9 cellular contexts compared by ENCODE assay signal in genomic region chr3:178170698-178171535, GRCh38.
A peak's percentile ranks its signal among the peaks of the same experiment; 100 is the strongest.
DNase-seq lines count a peak whose midpoint lies in the region; ATAC-seq and TF ChIP-seq lines count a peak whose summit lies in the region.
"Had no signal": no experiment of that assay in that cellular context is flagged by ENCODE, and none has a peak within 500 bp of the region (broad histone marks: within the 10 kb centered on the region; RNA-seq: fewer than 3 reads in every experiment).

No MANE protein-coding gene starts in this region.

- H2BK5ac ChIP-seq in mesendoderm (ENCODE audit: low read length), result no peak overlapping the region

- no peak for ATAC-seq in HG02852 (IDR thresholded peaks at IDR 0.05; ENCODE audit: unreplicated experiment)
- ATAC-seq in HG02870 (IDR thresholded peaks at IDR 0.05; ENCODE audit: unreplicated experiment), result no peak

- WGBS in mesendoderm (ENCODE audit: extremely low coverage, insufficient coverage, low lambda C conversion rate), result no CpG with 5 or more reads among the region's 4 CpGs

- H3K27me3 ChIP-seq in BLaER1 treated with 17β-estradiol and CSF1 and Interleukin-3, amounts not matched to agents 10 nM and 100 nM, result no peaks in the 10 kb centered on the region
- no peaks in the 10 kb centered on the region for H3K27me3 ChIP-seq in mesendoderm (ENCODE audit: insufficient read depth, low read length, poor library complexity)

- H4K20me1 ChIP-seq in BLaER1 treated with 17β-estradiol and CSF1 and Interleukin-3, amounts not matched to agents 10 nM and 100 nM, result no peaks in the 10 kb centered on the region

- H3K79me1 ChIP-seq in mesendoderm (ENCODE audit: low read length), result no peaks in the 10 kb centered on the region

- no peaks in the 10 kb centered on the region for H3K27me3 Mint-ChIP-seq in activated naive CD4-positive, alpha-beta T cell treated with anti-CD3 and anti-CD28 coated beads, Interleukin-2, amount 10 ng/mL, durations not matched to agents 7 days and 5 days

- CTCF ChIA-PET in activated naive CD4-positive, alpha-beta T cell treated with anti-CD3 and anti-CD28 coated beads, Interleukin-2, amount 10 ng/mL, durations not matched to agents 7 days and 5 days (lab: Charles Lee), result no interaction called here

- no peaks in the 10 kb centered on the region for H3K36me3 Mint-ChIP-seq in activated naive CD4-positive, alpha-beta T cell treated with anti-CD3 and anti-CD28 coated beads, Interleukin-2, amount 10 ng/mL, durations not matched to agents 7 days and 5 days

- DNase-seq in NCI-H526 (lab: John Stamatoyannopoulos, UW), result peak; percentile 37 to 40
- peak; percentile 98 for DNase-seq in choroid plexus epithelial cell (ENCODE audit: low read depth)
- peak; percentile 15 for DNase-seq in mesendoderm
- no peak for DNase-seq in activated naive CD4-positive, alpha-beta T cell treated with anti-CD3 and anti-CD28 coated beads, Interleukin-2, amount 10 ng/mL, durations not matched to agents 7 days and 5 days
- DNase-seq in stimulated activated naive CD4-positive, alpha-beta T cell (lab: John Stamatoyannopoulos, UW), result no peak
- DNase-seq: midbrain had no signal

- no peak overlapping the region for H3K4me3 Mint-ChIP-seq in activated naive CD4-positive, alpha-beta T cell treated with anti-CD3 and anti-CD28 coated beads, Interleukin-2, amount 10 ng/mL, durations not matched to agents 7 days and 5 days

- H3K79me2 ChIP-seq in mesendoderm (ENCODE audit: control insufficient read depth, insufficient read depth, low read length), result no peaks in the 10 kb centered on the region

- H3K9me3 ChIP-seq in BLaER1 treated with 17β-estradiol and CSF1 and Interleukin-3, amounts not matched to agents 10 nM and 100 nM (replicated peaks in 1 of 11), result no peaks in the 10 kb centered on the region

- H3K56ac ChIP-seq in mesendoderm (ENCODE audit: low read length), result no peak overlapping the region

- peaks cover 0 to 21% (median 13%) of the 10 kb centered on the region in 10 experiments; a peak in 14 of 20 replicates for H3K4me1 ChIP-seq in BLaER1 treated with 17β-estradiol and CSF1 and Interleukin-3, amounts not matched to agents 10 nM and 100 nM
- no peaks in the 10 kb centered on the region for H3K4me1 ChIP-seq in mesendoderm (ENCODE audit: control insufficient read depth, low read depth, low read length)

- no peak overlapping the region for H4K8ac ChIP-seq in mesendoderm (ENCODE audit: low read depth, low read length)

- peak overlapping the region in 6 of 11 experiments; percentile 29 to 71 (median 62); a peak in 10 of 22 replicates for H3K27ac ChIP-seq in BLaER1 treated with 17β-estradiol and CSF1 and Interleukin-3, amounts not matched to agents 10 nM and 100 nM
- no peak overlapping the region for H3K27ac ChIP-seq in mesendoderm (ENCODE audit: low read depth, low read length)

- H3K4me2 ChIP-seq in BLaER1 treated with 17β-estradiol and CSF1 and Interleukin-3, amounts not matched to agents 10 nM and 100 nM, result peak overlapping the region in 6 of 11 experiments; percentile 4 to 45 (median 28); a peak in 7 of 22 replicates
- no peak overlapping the region for H3K4me2 ChIP-seq in mesendoderm (ENCODE audit: low read length)

- H2BK15ac ChIP-seq in mesendoderm (replicated peaks; ENCODE audit: low read depth), result no peak overlapping the region

- H3K27ac Mint-ChIP-seq in activated naive CD4-positive, alpha-beta T cell treated with anti-CD3 and anti-CD28 coated beads, Interleukin-2, amount 10 ng/mL, durations not matched to agents 7 days and 5 days, result no peak overlapping the region

- H4K5ac ChIP-seq in mesendoderm (ENCODE audit: low read length), result no peak overlapping the region

- H3K9me3 Mint-ChIP-seq in activated naive CD4-positive, alpha-beta T cell treated with anti-CD3 and anti-CD28 coated beads, Interleukin-2, amount 10 ng/mL, durations not matched to agents 7 days and 5 days, result no peaks in the 10 kb centered on the region

- H3K4me1 Mint-ChIP-seq in activated naive CD4-positive, alpha-beta T cell treated with anti-CD3 and anti-CD28 coated beads, Interleukin-2, amount 10 ng/mL, durations not matched to agents 7 days and 5 days, result no peaks in the 10 kb centered on the region

- no peaks in the 10 kb centered on the region for H3K36me3 ChIP-seq in BLaER1 treated with 17β-estradiol and CSF1 and Interleukin-3, amounts not matched to agents 10 nM and 100 nM
- H3K36me3 ChIP-seq in mesendoderm (ENCODE audit: control insufficient read depth, insufficient read depth, low read length), result no peaks in the 10 kb centered on the region

- no peak overlapping the region for H2AK5ac ChIP-seq in mesendoderm (ENCODE audit: low read length)

- no peak overlapping the region for H3K9ac ChIP-seq in BLaER1 treated with 17β-estradiol and CSF1 and Interleukin-3, amounts not matched to agents 10 nM and 100 nM
- H3K9ac ChIP-seq in mesendoderm (ENCODE audit: low read length), result no peak overlapping the region

- H3K4me3 ChIP-seq in BLaER1 treated with 17β-estradiol and CSF1 and Interleukin-3, amounts not matched to agents 10 nM and 100 nM, result no peak overlapping the region
- H3K4me3 ChIP-seq in choroid plexus epithelial cell (ENCODE audit: low read depth, low read length) (no peak overlapping the region), mesendoderm (ENCODE audit: low read length) (no peak overlapping the region)

- H2BK120ac ChIP-seq in mesendoderm (ENCODE audit: low read depth, low read length), result no peak overlapping the region

- TF ChIP-seq CTCF in choroid plexus epithelial cell (conservative IDR thresholded peaks at IDR 0.05; ENCODE audit: low read depth, low read length), result no peak

- H3K18ac ChIP-seq in mesendoderm (ENCODE audit: low read length), result no peak overlapping the region

- no peak overlapping the region for H3K23ac ChIP-seq in mesendoderm (ENCODE audit: low read length)

- no peak overlapping the region for H3K4ac ChIP-seq in mesendoderm (ENCODE audit: low read depth, low read length)

Comparison
In these comparisons a context has a peak if more than half of its experiments do, and no peak if none do; other contexts are left out.
1. DNase-seq: peak in NCI-H526 (2 of 2), choroid plexus epithelial cell (single experiment) and mesendoderm (single experiment); none in activated naive CD4-positive, alpha-beta T cell treated with anti-CD3 and anti-CD28 coated beads, Interleukin-2, amount 10 ng/mL, durations not matched to agents 7 days and 5 days (single experiment) and stimulated activated naive CD4-positive, alpha-beta T cell (0 of 6).